Comparison of ENCODE assay signal across 8 cellular contexts in the genomic region with DNA sequence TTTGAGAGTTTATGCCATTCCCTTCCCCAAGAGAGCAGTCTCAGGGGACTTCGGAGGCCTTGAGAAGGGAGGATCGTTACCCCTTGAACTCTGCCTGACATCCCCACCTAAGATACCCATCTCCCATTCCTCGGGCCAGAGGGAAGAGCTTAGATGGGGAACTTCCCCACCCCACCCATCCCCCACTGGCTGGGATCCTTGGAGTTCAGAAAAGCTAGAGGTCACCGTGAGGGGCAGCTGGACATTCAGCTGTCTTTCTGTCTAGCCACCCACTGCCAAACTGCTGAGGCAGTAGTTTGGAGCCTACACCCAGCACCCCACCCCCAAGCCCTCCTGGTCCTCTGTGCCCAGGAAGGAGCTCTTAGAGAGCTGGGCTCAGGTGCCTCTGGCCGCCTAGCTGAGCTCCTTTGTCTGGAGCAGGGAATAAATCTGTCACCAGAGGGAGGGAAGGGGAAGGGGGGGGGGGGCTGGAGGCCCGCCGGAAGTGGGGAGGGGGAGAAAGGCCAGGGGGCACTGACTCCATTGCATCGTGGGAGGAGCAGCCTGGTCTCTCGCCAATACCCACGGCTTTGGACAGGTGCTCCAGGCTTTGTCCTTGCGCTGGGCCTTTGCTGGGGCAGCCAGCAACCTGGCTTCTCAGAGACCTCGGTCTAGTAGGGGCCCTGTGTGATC. TPM values are rescaled to one million over a fixed set of nuclear protein-coding genes. Genes with fewer than 3 reads are reported as not detected.
DNase-seq lines count a peak whose midpoint lies in the region; ATAC-seq and TF ChIP-seq lines count a peak whose summit lies in the region.
"Had no signal": no experiment of that assay in that cellular context is flagged by ENCODE, and none has a peak within 500 bp of the region (broad histone marks: within the 10 kb centered on the region; RNA-seq: fewer than 3 reads in every experiment).

No MANE protein-coding gene starts in this region.

- DNase-seq in NCI-H69 (lab: John Stamatoyannopoulos, UW) (peak; percentile 87), epithelial cell of proximal tubule (ENCODE audit: low read depth) (no peak), psoas muscle (no peak), LoVo (ENCODE audit: low spot score) (no peak), SW 1271 (lab: John Stamatoyannopoulos, UW) (no peak), GM10266 (ENCODE audit: extremely low spot score) (no peak)

- H3K4me1 ChIP-seq in DOHH2 (ENCODE audit: control insufficient read depth, low read length) = peaks cover 12% of the 10 kb centered on the region
- peaks cover 6% of the 10 kb centered on the region for H3K4me1 ChIP-seq in psoas muscle

- H3K4me3 ChIP-seq in DOHH2 (ENCODE audit: low read length) (peak overlapping the region; percentile 28; the same call in 1 of the 2 replicates), epithelial cell of proximal tubule (ENCODE audit: low read depth, low read length) (peak overlapping the region; percentile 42), psoas muscle (peak overlapping the region; percentile 62)

- no peaks in the 10 kb centered on the region for H3K79me2 ChIP-seq in DOHH2 (ENCODE audit: control insufficient read depth, low read length)

- H3F3A ChIP-seq in DOHH2 (ENCODE audit: control insufficient read depth, insufficient read depth) = no peaks in the 10 kb centered on the region

- ATAC-seq in psoas muscle = no peak

- intact Hi-C loops in psoas muscle (cut with DNase I) = no loop called here

- H3K36me3 ChIP-seq in DOHH2 (ENCODE audit: control insufficient read depth, low read length) = no peaks in the 10 kb centered on the region
- peaks cover 0 to 2% of the 10 kb centered on the region in 2 donors for H3K36me3 ChIP-seq in psoas muscle (ENCODE audit: insufficient read depth in 1 of 2, low read depth in 1 of 2)

- no peaks in the 10 kb centered on the region for H3K9me2 ChIP-seq in DOHH2 (replicated peaks; ENCODE audit: control insufficient read depth, low read length)

- H4K20me1 ChIP-seq in DOHH2 (ENCODE audit: control insufficient read depth, insufficient read depth, low read depth, low read length) = 0 out of 2 replicates have a peak, but pooled peaks cover 2% of the 10 kb centered on the region

- H3K27ac ChIP-seq in DOHH2 (ENCODE audit: low read depth, low read length) = no peak overlapping the region
- H3K27ac ChIP-seq in psoas muscle = peak overlapping the region; percentile 38

- TF ChIP-seq CTCF in DOHH2 (IDR thresholded peaks at IDR 0.05; ENCODE audit: low read depth, low read length, poor library complexity, severe bottlenecking) = no peak
- TF ChIP-seq CTCF in epithelial cell of proximal tubule (conservative IDR thresholded peaks at IDR 0.05; ENCODE audit: low read depth, low read length) = no peak
- TF ChIP-seq CTCF in psoas muscle (IDR thresholded peaks at IDR 0.05) = no peak
- TF ChIP-seq CTCF in GM10266 (IDR thresholded peaks at IDR 0.05; ENCODE audit: control insufficient read depth, insufficient read depth, low read depth, missing control alignments) = no peak

- H3K27me3 ChIP-seq in DOHH2 (ENCODE audit: control insufficient read depth, low read length) = peaks cover 44% of the 10 kb centered on the region
- H3K27me3 ChIP-seq in psoas muscle (ENCODE audit: insufficient read depth in 3 of 3, low read length in 2 of 3) = no peaks in the 10 kb centered on the region

- peak overlapping the region; percentile 48; the same call in 1 of the 2 replicates for H3K4me2 ChIP-seq in DOHH2 (ENCODE audit: low read length)

- WGBS in psoas muscle, 3 donors = 31 to 45% (median 40%) methylated on average over 10 to 11 of the region's 12 CpGs

- no peaks in the 10 kb centered on the region for H3K9me3 ChIP-seq in DOHH2 (ENCODE audit: control insufficient read depth, insufficient read depth, low read length)
- H3K9me3 ChIP-seq in psoas muscle = no peaks in the 10 kb centered on the region

RNA-seq across cellular contexts. Expression of a gene that starts 1.0 kb away (rescaled TPM):
- total RNA-seq in epithelial cell of proximal tubule (1.2 and 2.2 TPM in 2 replicates), psoas muscle (under 1 TPM; 0.16 to 0.71 (median 0.39) TPM)
- polyA plus RNA-seq in psoas muscle = under 1 TPM; 0.11 to 0.35 (median 0.17) TPM

RNA-seq across cellular contexts. Expression of a gene that starts 15.7 kb away (rescaled TPM):
- total RNA-seq in epithelial cell of proximal tubule (1.8 and 7.3 TPM in 2 replicates), psoas muscle (10 to 100 TPM in 1 of 4 donors, 1 to 10 TPM in 3; 5.8 to 11.0 (median 6.9) TPM)
- 1 to 10 TPM; 1.7 to 5.0 (median 2.9) TPM for polyA plus RNA-seq in psoas muscle

RNA-seq across cellular contexts. Expression of a gene that starts 38.6 kb away (rescaled TPM):
- total RNA-seq in epithelial cell of proximal tubule (0.36 TPM in 1 of 2 replicates, not detected in the other), psoas muscle (10 to 100 TPM; 14.8 to 36.4 (median 25.7) TPM)
- polyA plus RNA-seq in psoas muscle = 10 to 100 TPM in 2 of 3 donors, 1 to 10 TPM in 1; 5.3 to 21.4 (median 17.0) TPM

RNA-seq across cellular contexts. Expression of a gene that starts 49.0 kb away (rescaled TPM):
- total RNA-seq in epithelial cell of proximal tubule = 97.9 and 120 TPM in 2 replicates
- 100 to 1,000 TPM in 1 of 4 donors, 10 to 100 TPM in 3; 81.2 to 104 (median 87.3) TPM for total RNA-seq in psoas muscle
- 10 to 100 TPM; 60.2 to 92.4 (median 62.8) TPM for polyA plus RNA-seq in psoas muscle

RNA-seq across cellular contexts. Expression of a gene that starts 51.4 kb away (rescaled TPM):
- not detected in 2 replicates for total RNA-seq in epithelial cell of proximal tubule
- total RNA-seq in psoas muscle = not detected
- polyA plus RNA-seq in psoas muscle = not detected
- total RNA-seq: SK-MEL-5 had no signal

Comparison
In these comparisons a context has a peak if more than half of its experiments do, and no peak if none do; other contexts are left out.
1. RNA of a gene that starts 38.6 kb away (total RNA-seq): 14.8 to 36.4 TPM in psoas muscle; 0.36 TPM in epithelial cell of proximal tubule; every median in the first group is over 10 times any median in the second.
2. Peak in every context shown above with its lines, with median percentiles within 50 percentile points of each other: H3K4me3 ChIP-seq.